Comparison of ENCODE assay signal across 27 cellular contexts in the genomic region with DNA sequence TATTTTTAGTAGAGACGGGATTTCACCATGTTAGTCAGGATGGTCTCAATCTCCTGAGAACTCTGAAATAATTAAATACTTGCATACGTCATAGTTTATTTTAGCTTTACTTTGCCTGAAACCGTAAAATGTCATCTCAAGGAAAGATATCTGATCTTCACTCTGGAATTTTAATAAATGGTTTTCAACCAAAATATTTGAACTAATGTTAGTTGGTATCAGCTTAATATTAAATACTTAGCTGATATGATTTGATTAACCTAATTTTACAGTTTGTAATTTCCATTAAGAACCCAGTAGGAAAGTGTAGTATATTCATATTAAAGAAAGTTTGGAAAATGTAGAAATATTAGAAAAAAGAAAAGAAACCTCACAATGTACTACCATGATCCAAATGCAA. TPM values are rescaled to one million over a fixed set of nuclear protein-coding genes. Genes with fewer than 3 reads are reported as not detected.
DNase-seq lines count a peak whose midpoint lies in the region; ATAC-seq, FAIRE-seq and TF ChIP-seq lines count a peak whose summit lies in the region.
"Had no signal": no experiment of that assay in that cellular context is flagged by ENCODE, and none has a peak within 500 bp of the region (broad histone marks: within the 10 kb centered on the region; RNA-seq: fewer than 3 reads in every experiment).

No MANE protein-coding gene starts in this region.

- no peak for TF ChIP-seq POLR2A in uterus (IDR thresholded peaks at IDR 0.05)

- H3K27ac ChIP-seq in SK-N-SH (ENCODE audit: low read depth in 2 of 2, low read length in 1 of 2) = no peak overlapping the region
- H3K27ac ChIP-seq in kidney (ENCODE audit: low read depth in 2 of 2, low read length in 2 of 2) = no peak overlapping the region
- peak overlapping the region; percentile 8 to 12 for H3K27ac ChIP-seq in uterus
- H3K27ac ChIP-seq in CD8-positive, alpha-beta memory T cell (ENCODE audit: low read depth, low read length) = no peak overlapping the region
- H3K27ac ChIP-seq: 22Rv1; A549; BLaER1 treated with 17β-estradiol and CSF1 and Interleukin-3, amounts not matched to agents 10 nM and 100 nM; C4-2B had no signal

- peak; percentile 42 for FAIRE-seq in kidney (lab: Jason Lieb, UNC)
- FAIRE-seq: A549, GM12878, GM12892, GM18507 had no signal

- intact Hi-C loops in kidney (cut with DNase I) = no loop called here
- intact Hi-C loops in uterus (cut with DNase I; ENCODE audit: low total_unique reads) = no loop called here

- H3K4me3 ChIP-seq in SK-N-SH (ENCODE audit: low read depth in 2 of 2, low read length in 1 of 2) (no peak overlapping the region), kidney (ENCODE audit: low read length in 2 of 2) (no peak overlapping the region), uterus (no peak overlapping the region)
- H3K4me3 ChIP-seq in CD8-positive, alpha-beta memory T cell (ENCODE audit: low read length) = no peak overlapping the region
- H3K4me3 ChIP-seq: A549; BLaER1 treated with 17β-estradiol and CSF1 and Interleukin-3, amounts not matched to agents 10 nM and 100 nM; GM12878 had no signal

- no peak overlapping the region for H3K4me3 Mint-ChIP-seq in nephron
- H3K4me3 Mint-ChIP-seq in CD8-positive, alpha-beta memory T cell = no peak overlapping the region
- H3K4me3 Mint-ChIP-seq: B cell; CD4-positive, alpha-beta T cell; CD8-positive, alpha-beta T cell had no signal

- ATAC-seq in SK-N-SH treated with all-trans-retinoic acid at 6 μM for 48 hours = no peak; the same call in 2 of the 3 replicates
- ATAC-seq: A549; CD8-positive, alpha-beta T cell; GM12878 had no signal

- H3K27me3 ChIP-seq in SK-N-SH (ENCODE audit: insufficient read depth) = no peaks in the 10 kb centered on the region
- no peaks in the 10 kb centered on the region for H3K27me3 ChIP-seq in uterus
- H3K27me3 ChIP-seq in CD8-positive, alpha-beta memory T cell (ENCODE audit: insufficient read depth, low read length, poor library complexity, severe bottlenecking) = no peaks in the 10 kb centered on the region
- H3K27me3 ChIP-seq: BLaER1 treated with 17β-estradiol and CSF1 and Interleukin-3, amounts not matched to agents 10 nM and 100 nM had no signal

- H3K4me1 ChIP-seq in SK-N-SH (ENCODE audit: control insufficient read depth in 1 of 2, insufficient read depth in 2 of 2, low read depth in 1 of 2, low read length in 1 of 2) (no peaks in the 10 kb centered on the region), kidney (ENCODE audit: control insufficient read depth in 1 of 2, insufficient read depth in 1 of 2, low read depth in 1 of 2, low read length in 2 of 2) (no peaks in the 10 kb centered on the region), uterus (no peaks in the 10 kb centered on the region)
- no peaks in the 10 kb centered on the region for H3K4me1 ChIP-seq in CD8-positive, alpha-beta memory T cell (ENCODE audit: insufficient read depth, low read length)
- H3K4me1 ChIP-seq: A549 had no signal

- no peak for TF ChIP-seq RAD21 in SK-N-SH (IDR thresholded peaks at IDR 0.05; ENCODE audit: low read length)

- H3K36me3 ChIP-seq in SK-N-SH (replicated peaks in 1 of 2; ENCODE audit: control insufficient read depth in 1 of 2, insufficient read depth in 2 of 2, low read length in 1 of 2) (peaks cover 0 to 27% of the 10 kb centered on the region in 2 experiments), kidney (ENCODE audit: control insufficient read depth in 1 of 2, insufficient read depth in 2 of 2, low read length in 2 of 2) (peaks cover 13 to 25% of the 10 kb centered on the region in 2 donors), uterus (no peaks in the 10 kb centered on the region)
- H3K36me3 ChIP-seq in CD8-positive, alpha-beta memory T cell (ENCODE audit: insufficient read depth, low read length) = peaks cover 20% of the 10 kb centered on the region

- peaks cover 28% of the 10 kb centered on the region for H3K36me3 Mint-ChIP-seq in nephron (ENCODE audit: low read depth)
- H3K36me3 Mint-ChIP-seq in CD8-positive, alpha-beta memory T cell = peaks cover 16 to 66% (median 20%) of the 10 kb centered on the region in 3 donors

- H4K20me1 ChIP-seq in SK-N-SH (ENCODE audit: insufficient read depth) = no peaks in the 10 kb centered on the region
- H4K20me1 ChIP-seq: BLaER1 treated with 17β-estradiol and CSF1 and Interleukin-3, amounts not matched to agents 10 nM and 100 nM had no signal

- no peak for DNase-seq in SK-N-SH
- no peak for DNase-seq in kidney
- no peak for DNase-seq in uterus
- DNase-seq in inferior parietal cortex (ENCODE audit: extremely low spot score) = no peak
- no peak for DNase-seq in CD8-positive, alpha-beta memory T cell
- no peak for DNase-seq in activated T-cell treated with anti-CD3 and anti-CD28 coated beads, Interleukin-2, amount 50 U/mL, for 1 hour
- DNase-seq: AML-193; CD4-positive, alpha-beta T cell; CD8-positive, alpha-beta T cell; COR-L47; DMS 273 treated with DMSO at 0.1 percent for 48 hours; DMS153; DMS53; DMS79; DND-41; EL; GDM1 had no signal

- no peaks in the 10 kb centered on the region for H3K9me3 Mint-ChIP-seq in nephron
- H3K9me3 Mint-ChIP-seq in CD8-positive, alpha-beta memory T cell = no peaks in the 10 kb centered on the region
- H3K9me3 Mint-ChIP-seq: CD4-positive, alpha-beta T cell; CD8-positive, alpha-beta T cell had no signal

- H3K27me3 Mint-ChIP-seq in nephron (ENCODE audit: low read depth) = no peaks in the 10 kb centered on the region
- no peaks in the 10 kb centered on the region for H3K27me3 Mint-ChIP-seq in CD8-positive, alpha-beta memory T cell
- H3K27me3 Mint-ChIP-seq: B cell; CD4-positive, alpha-beta T cell had no signal

- CTCF ChIA-PET in SK-N-SH (lab: Yijun Ruan, JAX) = interaction anchor here (1.7 kb wide), 1 partner anchor 18 kb away, joined by 4 read pairs; no protein-coding TSS in a partner anchor
- CTCF ChIA-PET in CD8-positive, alpha-beta memory T cell (lab: Charles Lee) = no interaction called here

- TF ChIP-seq CTCF in SK-N-SH (IDR thresholded peaks at IDR 0.05) (no peak), kidney (IDR thresholded peaks at IDR 0.05; ENCODE audit: borderline replicate concordance, extremely low read depth, insufficient read depth) (no peak), nephron (IDR thresholded peaks at IDR 0.05; ENCODE audit: unreplicated experiment in 3 of 3) (no peak), uterus (IDR thresholded peaks at IDR 0.05) (no peak)

- H3K79me2 ChIP-seq in SK-N-SH (ENCODE audit: insufficient read depth) = no peaks in the 10 kb centered on the region

- TF ChIP-seq EP300 in SK-N-SH (IDR thresholded peaks at IDR 0.05; ENCODE audit: borderline replicate concordance in 1 of 2, low read depth in 1 of 2, low read length in 1 of 2) = no peak

- H3K9ac ChIP-seq in SK-N-SH (no peak overlapping the region), kidney (ENCODE audit: low read length in 2 of 2) (no peak overlapping the region)
- H3K9ac ChIP-seq: BLaER1 treated with 17β-estradiol and CSF1 and Interleukin-3, amounts not matched to agents 10 nM and 100 nM had no signal

- no peaks in the 10 kb centered on the region for H3F3A ChIP-seq in SK-N-SH (replicated peaks; ENCODE audit: insufficient read depth)

- POLR2A ChIA-PET in SK-N-SH (lab: Yijun Ruan, JAX) = no interaction called here
- POLR2A ChIA-PET in CD8-positive, alpha-beta memory T cell (lab: Charles Lee) = no interaction called here

- no peak overlapping the region for H3K4me2 ChIP-seq in SK-N-SH
- H3K4me2 ChIP-seq: A549; BLaER1 treated with 17β-estradiol and CSF1 and Interleukin-3, amounts not matched to agents 10 nM and 100 nM had no signal

- peak overlapping the region in 2 of 3 experiments; percentile 46 to 49 for H3K27ac Mint-ChIP-seq in nephron
- H3K27ac Mint-ChIP-seq in CD8-positive, alpha-beta memory T cell = peak overlapping the region in 1 of 8 donors; percentile 73
- H3K27ac Mint-ChIP-seq: B cell; CD4-positive, alpha-beta T cell; CD8-positive, alpha-beta T cell had no signal

- no peaks in the 10 kb centered on the region for H3K9me2 ChIP-seq in SK-N-SH

- peaks cover 16% of the 10 kb centered on the region for H3K4me1 Mint-ChIP-seq in nephron
- no peaks in the 10 kb centered on the region for H3K4me1 Mint-ChIP-seq in CD8-positive, alpha-beta memory T cell
- H3K4me1 Mint-ChIP-seq: B cell had no signal

- no peak overlapping the region for H2AFZ ChIP-seq in SK-N-SH (ENCODE audit: low read depth)

- H3K9me3 ChIP-seq in SK-N-SH (no peaks in the 10 kb centered on the region), kidney (ENCODE audit: control insufficient read depth in 1 of 2, low read length in 2 of 2) (no peaks in the 10 kb centered on the region), uterus (no peaks in the 10 kb centered on the region)
- no peaks in the 10 kb centered on the region for H3K9me3 ChIP-seq in CD8-positive, alpha-beta memory T cell (ENCODE audit: low read length)
- H3K9me3 ChIP-seq: A549 had no signal

- 85% methylated on average over 3 of the region's 3 CpGs for WGBS in SK-N-SH (ENCODE audit: low lambda C conversion rate)

TF ChIP-seq in SK-N-SH treated with all-trans-retinoic acid at 6 μM for 48 hours, 23 proteins besides CTCF, POLR2A, EP300 and RAD21 (continues in another document):
- TF ChIP-seq SNAI2 (CRISPR knock-in tag; IDR thresholded peaks at IDR 0.05) = no peak

RNA-seq across cellular contexts. Expression of a gene that starts 41.4 kb away (rescaled TPM):
- polyA plus RNA-seq in SK-N-SH (2012; rRNA removed) (4.2 and 5.7 TPM in 2 replicates), kidney (ENCODE audit: insufficient read depth, low read depth, low replicate concordance) (5.8 TPM)
- 5.5 and 6.0 TPM in 2 replicates for polyA plus RNA-seq in SK-N-SH (2012; cell fraction: cytosol; rRNA removed)
- polyA plus RNA-seq in SK-N-SH (2012; cell fraction: nucleus; rRNA removed) = 4.2 and 7.5 TPM in 2 replicates
- total RNA-seq in kidney (15.7 TPM), uterus (10 to 100 TPM; 55.6 to 75.3 (median 65.8) TPM)
- 1 to 10 TPM in 1 of 2 experiments, under 1 TPM in 1; 0.89 to 1.4 TPM for total RNA-seq in CD8-positive, alpha-beta memory T cell
- polyA plus RNA-seq in CD8-positive, alpha-beta memory T cell = 0.28 TPM

RNA-seq across cellular contexts. Expression of a gene that starts 48.0 kb away (rescaled TPM):
- polyA plus RNA-seq in SK-N-SH (2012; rRNA removed) (9.1 and 12.2 TPM in 2 replicates), kidney (ENCODE audit: insufficient read depth, low read depth, low replicate concordance) (42.1 TPM)
- 12.5 and 15.3 TPM in 2 replicates for polyA plus RNA-seq in SK-N-SH (2012; cell fraction: cytosol; rRNA removed)
- polyA plus RNA-seq in SK-N-SH (2012; cell fraction: nucleus; rRNA removed) = 20.3 and 21.2 TPM in 2 replicates
- total RNA-seq in kidney (38.6 TPM), uterus (100 to 1,000 TPM in 1 of 4 donors, 10 to 100 TPM in 3; 37.3 to 150 (median 53.0) TPM)
- total RNA-seq in CD8-positive, alpha-beta memory T cell = 10 to 100 TPM; 18.1 to 18.8 TPM
- 18.2 TPM for polyA plus RNA-seq in CD8-positive, alpha-beta memory T cell

Comparison
In these comparisons a context has a peak if more than half of its experiments do, and no peak if none do; other contexts are left out.
1. H3K27ac ChIP-seq: peak in uterus (2 of 2); none in SK-N-SH (0 of 2), kidney (0 of 2) and CD8-positive, alpha-beta memory T cell (single experiment).